ENCODE assay signal across 14 cellular contexts in genomic region chr6:31179896-31180295, GRCh38. TPM values are rescaled to one million over a fixed set of nuclear protein-coding genes. Genes with fewer than 3 reads are reported as not detected.
DNase-seq lines count a peak whose midpoint lies in the region; ATAC-seq and TF ChIP-seq lines count a peak whose summit lies in the region.
"Had no signal": no experiment of that assay in that cellular context is flagged by ENCODE, and none has a peak within 500 bp of the region (broad histone marks: within the 10 kb centered on the region; RNA-seq: fewer than 3 reads in every experiment).

No MANE protein-coding gene starts in this region.

- no peak overlapping the region for H3K9ac ChIP-seq in mucosa of stomach (ENCODE audit: low read length)

- H3K9me3 ChIP-seq in left ventricle myocardium inferior (replicated peaks) (no peaks in the 10 kb centered on the region), mucosa of stomach (ENCODE audit: control insufficient read depth, low read length) (no peaks in the 10 kb centered on the region), upper lobe of right lung (no peaks in the 10 kb centered on the region), Caco-2 (no peaks in the 10 kb centered on the region)
- H3K9me3 ChIP-seq: MG63 had no signal

- no peaks in the 10 kb centered on the region for H3K9me3 Mint-ChIP-seq in Caco-2 (ENCODE audit: unreplicated experiment)
- H3K9me3 Mint-ChIP-seq: memory B cell had no signal

- intact Hi-C loops in left ventricle myocardium inferior (cut with micrococcal nuclease), result no loop called here
- intact Hi-C loops in Right ventricle myocardium superior (cut with DNase I), result no loop called here
- intact Hi-C loops in upper lobe of right lung (cut with DNase I), result no loop called here
- intact Hi-C loops in Caco-2 (cut with micrococcal nuclease; ENCODE audit: unreplicated experiment), result no loop called here

- no peak overlapping the region for H3K4me3 Mint-ChIP-seq in Caco-2 (ENCODE audit: unreplicated experiment)

- no peak for DNase-seq in left ventricle myocardium inferior
- no peak for DNase-seq in Right ventricle myocardium superior
- DNase-seq in astrocyte of the spinal cord (ENCODE audit: low read depth, low spot score), result no peak
- DNase-seq in upper lobe of right lung, result no peak
- DNase-seq in HUDEP-2 (lab: John Stamatoyannopoulos, UW; ENCODE audit: unreplicated experiment in 76 of 76), result no peak
- DNase-seq in Caco-2, result no peak
- no peak for DNase-seq in NCI-H2029 treated with DMSO at 0.1 percent for 48 hours (lab: John Stamatoyannopoulos, UW)
- DNase-seq: MG63, T-helper 9 cell had no signal

- no peaks in the 10 kb centered on the region for H3K4me1 Mint-ChIP-seq in Caco-2 (ENCODE audit: low read depth, unreplicated experiment)

- H3K4me1 ChIP-seq in left ventricle myocardium inferior (peaks cover 43% of the 10 kb centered on the region), mucosa of stomach (ENCODE audit: control insufficient read depth, insufficient read depth, low read length) (peaks cover 24% of the 10 kb centered on the region), upper lobe of right lung (peaks cover 3% of the 10 kb centered on the region), Caco-2 (no peaks in the 10 kb centered on the region)

- POLR2A ChIA-PET in Caco-2 (lab: Charles Lee), result no interaction called here

- H3K27ac ChIP-seq in left ventricle myocardium inferior (replicated peaks), result peak overlapping the region; percentile 54
- H3K27ac ChIP-seq in upper lobe of right lung, result peak overlapping the region; percentile 32
- H3K27ac ChIP-seq: hepatocyte, HL-60 had no signal

- no peak overlapping the region for H3K27ac Mint-ChIP-seq in Caco-2 (ENCODE audit: unreplicated experiment)

- H3K27me3 ChIP-seq in left ventricle myocardium inferior (ENCODE audit: low read depth), result no peaks in the 10 kb centered on the region
- H3K27me3 ChIP-seq in mucosa of stomach (ENCODE audit: control insufficient read depth, insufficient read depth, low read length), result no peaks in the 10 kb centered on the region
- no peaks in the 10 kb centered on the region for H3K27me3 ChIP-seq in upper lobe of right lung
- H3K27me3 ChIP-seq in Caco-2 (replicated peaks; ENCODE audit: control insufficient read depth, insufficient read depth, low read length), result no peaks in the 10 kb centered on the region
- H3K27me3 ChIP-seq: hepatocyte, MG63 had no signal

- peaks cover 5% of the 10 kb centered on the region for H3K36me3 ChIP-seq in left ventricle myocardium inferior
- H3K36me3 ChIP-seq in mucosa of stomach (ENCODE audit: control insufficient read depth, insufficient read depth, low read length), result no peaks in the 10 kb centered on the region
- no peaks in the 10 kb centered on the region for H3K36me3 ChIP-seq in upper lobe of right lung
- H3K36me3 ChIP-seq in Caco-2 (ENCODE audit: control insufficient read depth, insufficient read depth, low read length), result no peaks in the 10 kb centered on the region
- H3K36me3 ChIP-seq: MG63 had no signal

- H3K4me3 ChIP-seq in left ventricle myocardium inferior, result peak overlapping the region; percentile 66
- H3K4me3 ChIP-seq in astrocyte of the spinal cord (ENCODE audit: low read depth, low read length), result peak overlapping the region; percentile 36
- peak overlapping the region; percentile 22 for H3K4me3 ChIP-seq in mucosa of stomach (ENCODE audit: low read length)
- peak overlapping the region; percentile 47 for H3K4me3 ChIP-seq in upper lobe of right lung
- H3K4me3 ChIP-seq in Caco-2 (ENCODE audit: low read depth, low read length), result no peak overlapping the region
- H3K4me3 ChIP-seq: hepatocyte, MG63 had no signal

- no peaks in the 10 kb centered on the region for H3K27me3 Mint-ChIP-seq in Caco-2 (ENCODE audit: insufficient read depth, unreplicated experiment)
- H3K27me3 Mint-ChIP-seq: memory B cell had no signal

- CTCF ChIA-PET in Caco-2 (lab: Charles Lee), result no interaction called here

- in situ Hi-C loops in astrocyte of the spinal cord (cut with HindIII; ENCODE audit: low sequenced_read_pairs), result no loop called here

- TF ChIP-seq CTCF in left ventricle myocardium inferior (IDR thresholded peaks at IDR 0.05; ENCODE audit: borderline replicate concordance) (no peak), astrocyte of the spinal cord (IDR thresholded peaks at IDR 0.05; ENCODE audit: low read depth, low read length) (no peak), upper lobe of right lung (IDR thresholded peaks at IDR 0.05) (no peak), Caco-2 (IDR thresholded peaks at IDR 0.05; ENCODE audit: insufficient read depth in 1 of 2, low read depth in 1 of 2, low read length in 1 of 2, severe bottlenecking in 1 of 2, unreplicated experiment in 1 of 2) (no peak)

- ATAC-seq in Right ventricle myocardium superior (ENCODE audit: poor library complexity) (no peak), upper lobe of right lung (no peak)

- no TSS peak for BruUV-seq in Caco-2 (replicated peaks; lab: Mats Ljungman, UMichigan)

- H3K36me3 Mint-ChIP-seq in Caco-2 (ENCODE audit: insufficient read depth, unreplicated experiment), result no peaks in the 10 kb centered on the region

RNA-seq across cellular contexts. Expression of gene POU5F1, which starts 9.4 kb away (rescaled TPM):
- 0.69 TPM for total RNA-seq in left ventricle myocardium inferior
- total RNA-seq in Right ventricle myocardium superior, result 0.94 TPM
- total RNA-seq in upper lobe of right lung, result 2.8 TPM
- not detected in 2 replicates for total RNA-seq in Caco-2 (2022)

RNA-seq across cellular contexts. Expression of gene TCF19, which starts 21.5 kb away (rescaled TPM):
- total RNA-seq in left ventricle myocardium inferior (2.8 TPM), Right ventricle myocardium superior (3.6 TPM), upper lobe of right lung (4.5 TPM), Caco-2 (2022) (19.3 and 20.3 TPM in 2 replicates)

RNA-seq across cellular contexts. Expression of gene CCHCR1, which starts 22.3 kb away (rescaled TPM):
- total RNA-seq in left ventricle myocardium inferior (13.3 TPM), Right ventricle myocardium superior (10.9 TPM), upper lobe of right lung (12.5 TPM), Caco-2 (2022) (37.7 and 43.2 TPM in 2 replicates)

RNA-seq across cellular contexts. Expression of gene PSORS1C2, which starts 41.0 kb away (rescaled TPM):
- total RNA-seq in left ventricle myocardium inferior (not detected), Right ventricle myocardium superior (not detected), upper lobe of right lung (not detected), Caco-2 (2022) (not detected in 2 replicates)
- total RNA-seq: hepatocyte, renal cortical epithelial cell had no signal

RNA-seq across cellular contexts. Expression of gene CDSN, which starts 59.6 kb away (rescaled TPM):
- total RNA-seq in left ventricle myocardium inferior (not detected), Right ventricle myocardium superior (not detected), upper lobe of right lung (not detected), Caco-2 (2022) (not detected in 2 replicates)
- total RNA-seq: hepatocyte had no signal
